Comparison of ENCODE assay signal across 8 cellular contexts in the genomic region with DNA sequence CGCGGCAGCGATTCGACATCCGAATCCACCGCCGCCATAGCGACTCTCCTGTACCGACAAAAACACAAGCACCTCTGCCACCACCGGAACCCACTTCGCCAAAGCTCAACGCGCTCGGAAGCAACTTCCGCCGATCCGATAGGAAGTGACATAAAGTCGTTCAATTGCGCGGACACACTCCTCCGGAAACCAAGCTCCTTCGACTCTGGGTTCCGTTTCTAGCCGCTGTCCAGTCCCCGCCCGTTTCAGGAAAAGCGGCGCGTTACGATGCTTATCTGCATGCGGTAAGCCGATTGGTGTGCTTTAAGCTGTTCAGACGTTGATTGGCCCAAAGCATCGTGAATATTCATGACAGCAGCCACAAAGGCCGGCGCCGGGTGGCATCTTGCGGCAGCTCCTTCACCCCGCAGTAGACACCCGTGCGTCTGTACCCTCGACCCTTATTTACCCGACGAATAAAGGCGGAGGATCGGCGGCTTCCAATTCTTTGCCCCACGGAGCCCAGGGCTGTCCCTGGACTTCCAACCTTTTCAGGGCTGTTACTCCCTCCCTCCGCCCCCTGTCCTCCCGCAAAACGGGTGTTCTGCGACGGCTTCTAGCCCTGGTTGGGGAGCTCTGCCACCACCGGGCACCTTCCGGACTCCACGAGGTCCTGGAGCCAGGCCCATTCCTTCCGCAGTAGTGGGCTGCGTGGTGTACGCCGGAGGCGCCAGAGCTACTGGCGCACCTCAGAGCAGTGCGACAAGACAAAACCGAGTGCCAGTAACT. TPM values are rescaled to one million over a fixed set of nuclear protein-coding genes. Genes with fewer than 3 reads are reported as not detected.
DNase-seq lines count a peak whose midpoint lies in the region; ATAC-seq, FAIRE-seq and TF ChIP-seq lines count a peak whose summit lies in the region.

A gene with protein sequence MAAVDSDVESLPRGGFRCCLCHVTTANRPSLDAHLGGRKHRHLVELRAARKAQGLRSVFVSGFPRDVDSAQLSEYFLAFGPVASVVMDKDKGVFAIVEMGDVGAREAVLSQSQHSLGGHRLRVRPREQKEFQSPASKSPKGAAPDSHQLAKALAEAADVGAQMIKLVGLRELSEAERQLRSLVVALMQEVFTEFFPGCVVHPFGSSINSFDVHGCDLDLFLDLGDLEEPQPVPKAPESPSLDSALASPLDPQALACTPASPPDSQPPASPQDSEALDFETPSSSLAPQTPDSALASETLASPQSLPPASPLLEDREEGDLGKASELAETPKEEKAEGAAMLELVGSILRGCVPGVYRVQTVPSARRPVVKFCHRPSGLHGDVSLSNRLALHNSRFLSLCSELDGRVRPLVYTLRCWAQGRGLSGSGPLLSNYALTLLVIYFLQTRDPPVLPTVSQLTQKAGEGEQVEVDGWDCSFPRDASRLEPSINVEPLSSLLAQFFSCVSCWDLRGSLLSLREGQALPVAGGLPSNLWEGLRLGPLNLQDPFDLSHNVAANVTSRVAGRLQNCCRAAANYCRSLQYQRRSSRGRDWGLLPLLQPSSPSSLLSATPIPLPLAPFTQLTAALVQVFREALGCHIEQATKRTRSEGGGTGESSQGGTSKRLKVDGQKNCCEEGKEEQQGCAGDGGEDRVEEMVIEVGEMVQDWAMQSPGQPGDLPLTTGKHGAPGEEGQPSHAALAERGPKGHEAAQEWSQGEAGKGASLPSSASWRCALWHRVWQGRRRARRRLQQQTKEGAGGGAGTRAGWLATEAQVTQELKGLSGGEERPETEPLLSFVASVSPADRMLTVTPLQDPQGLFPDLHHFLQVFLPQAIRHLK (minus strand): TSS at position 76 of the 768 bp plus-strand sequence. CDS start 38 bp downstream, at position 38.

- BruUV-seq in OCI-LY7 (replicated peaks; lab: Mats Ljungman, UMichigan): TSS peak; percentile 100

- TF ChIP-seq CTCF in D721Med (IDR thresholded peaks at IDR 0.05; ENCODE audit: insufficient read depth, missing control alignments): no peak
- 0 out of 2 replicates have a peak, but pooled peaks have one; percentile 7 for TF ChIP-seq CTCF in OCI-LY7 (conservative IDR thresholded peaks at IDR 0.05; ENCODE audit: low read length)

- intact Hi-C loops in OCI-LY7 (cut with micrococcal nuclease; ENCODE audit: unreplicated experiment): loop anchor here (2.0 to 10.0 kb wide), 6 partner anchors 17 to 243 kb away; a partner anchor contains a TSS

- CTCF ChIA-PET in OCI-LY7 (lab: Charles Lee; ENCODE audit: unreplicated experiment): interaction anchor here (0.6 to 1.3 kb wide), 8 partner anchors 9 to 64 kb away, joined by 3 to 6 read pairs (median 4); a partner anchor contains a TSS

- no peaks in the 10 kb centered on the region for H4K20me1 ChIP-seq in OCI-LY7 (ENCODE audit: insufficient read depth, low read length)

- H3K36me3 ChIP-seq in OCI-LY7 (ENCODE audit: insufficient read depth, low read length): peaks cover 70% of the 10 kb centered on the region

- H3K4me2 ChIP-seq in OCI-LY7 (ENCODE audit: low read length): peak within 1 kb of the TSS; percentile 80

- H2AFZ ChIP-seq in OCI-LY7 (ENCODE audit: low read length): 0 out of 2 replicates have a peak within 1 kb of the TSS, but pooled peaks have one; percentile 5

- H3K9me3 ChIP-seq in OCI-LY7 (ENCODE audit: low read length): no peaks in the 10 kb centered on the region

- DNase-seq in D721Med (ENCODE audit: insufficient read length, low spot score) (peak; percentile 75), HuH-7.5 (ENCODE audit: low spot score) (peak; percentile 89), OCI-LY7 (ENCODE audit: low spot score) (peak; percentile 100), activated T-cell treated with anti-CD3 and anti-CD28 coated beads for 1 hour (ENCODE audit: low read depth) (peak; percentile 92), epidermal melanocyte (ENCODE audit: insufficient read length, low spot score) (peak; percentile 92), middle frontal gyrus (ENCODE audit: extremely low spot score, low spot score) (peak; percentile 100)
- peak; percentile 86 to 88 for DNase-seq in stimulated activated CD8-positive, alpha-beta memory T cell treated with anti-CD3 and anti-CD28 coated beads, Interleukin-2, amount 100 ng/mL, for 48 hours (ENCODE audit: low read depth in 2 of 2)

- ATAC-seq in GM21526 (IDR thresholded peaks at IDR 0.05; ENCODE audit: low FRiP score, unreplicated experiment): peak; percentile 76

- H3K27ac ChIP-seq in OCI-LY7 (ENCODE audit: low read depth, low read length, poor library complexity, severe bottlenecking): peak within 1 kb of the TSS; percentile 79

- peaks cover 33% of the 10 kb centered on the region for H3K4me1 ChIP-seq in OCI-LY7 (ENCODE audit: insufficient read depth, low read length, poor library complexity, severe bottlenecking)

- peaks cover 25% of the 10 kb centered on the region; the same call in 1 of the 2 replicates for H3K79me2 ChIP-seq in OCI-LY7 (ENCODE audit: insufficient read depth, low read depth, low read length)

- H3K4me3 ChIP-seq in OCI-LY7 (ENCODE audit: low read depth, low read length, poor library complexity, severe bottlenecking): peak within 1 kb of the TSS; percentile 85

- no peaks in the 10 kb centered on the region for H3K9me2 ChIP-seq in OCI-LY7 (ENCODE audit: insufficient read depth, low read length)

- POLR2A ChIA-PET in OCI-LY7 (lab: Charles Lee): interaction anchor here (0.6 to 3.3 kb wide), 31 partner anchors 9 to 1090 kb away, joined by 3 to 37 read pairs (median 4); a partner anchor contains a TSS

- peak; percentile 70 for FAIRE-seq in D721Med (lab: Jason Lieb, UNC)

RNA-seq across cellular contexts. Expression of the gene that starts here (rescaled TPM):
- total RNA-seq in OCI-LY7 (2014; rRNA removed; shearing (Covaris generic)): 15.6 and 22.5 TPM in 2 replicates
- total RNA-seq in OCI-LY7 (2022): 38.2 and 40.4 TPM in 2 replicates

Comparison
In these comparisons a context has a peak if more than half of its experiments do, and no peak if none do; other contexts are left out.
1. Peak in every context shown above with its lines: DNase-seq, ATAC-seq, H3K4me3 ChIP-seq and H3K27ac ChIP-seq.